In the genomic region with DNA sequence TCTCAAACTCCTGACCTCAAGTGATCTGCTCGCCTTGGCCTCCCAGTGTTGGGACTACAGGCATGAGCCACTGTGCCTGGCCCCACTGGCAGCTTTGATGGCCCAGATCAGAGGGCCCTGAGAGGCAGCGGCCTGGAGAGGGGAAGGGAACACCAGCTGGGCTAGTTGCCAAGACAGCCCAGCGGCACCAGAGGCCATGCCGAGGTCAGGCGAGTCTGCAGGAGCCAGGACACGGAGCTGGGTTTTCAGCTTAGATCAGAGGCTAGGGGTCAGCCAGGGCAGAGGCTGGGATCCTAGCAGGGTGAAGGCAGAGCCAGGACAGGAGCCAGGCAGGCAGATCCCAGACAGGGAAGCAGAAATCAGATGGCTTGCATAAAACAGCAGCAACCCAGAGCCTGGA, we compare ENCODE assay signal across 30 cellular contexts.
DNase-seq lines count a peak whose midpoint lies in the region; ATAC-seq, FAIRE-seq and TF ChIP-seq lines count a peak whose summit lies in the region.
"Had no signal": no experiment of that assay in that cellular context is flagged by ENCODE, and none has a peak within 500 bp of the region (broad histone marks: within the 10 kb centered on the region; RNA-seq: fewer than 3 reads in every experiment).

No MANE protein-coding gene starts in this region.

- peaks cover 2% of the 10 kb centered on the region for H3K9me3 Mint-ChIP-seq in glutamatergic neuron (ENCODE audit: unreplicated experiment)
- H3K9me3 Mint-ChIP-seq: activated naive CD8-positive, alpha-beta T cell treated with anti-CD3 and anti-CD28 coated beads, Interleukin-2, amount 50 U/mL, for 24 hours; CD4-positive, CD25-positive, alpha-beta regulatory T cell; naive thymus-derived CD8-positive, alpha-beta T cell; stimulated activated naive B cell treated with anti-CD40 and anti-IgM and Interleukin-4, amounts not matched to agents 10 μg/mL and 1 μg/mL and 100 μg/mL, for 72 hours; T-cell had no signal

- H3K36me3 Mint-ChIP-seq in glutamatergic neuron (ENCODE audit: unreplicated experiment), result no peaks in the 10 kb centered on the region
- H3K36me3 Mint-ChIP-seq: brain; CD4-positive, CD25-positive, alpha-beta regulatory T cell; naive thymus-derived CD8-positive, alpha-beta T cell; stimulated activated naive B cell treated with anti-CD40 and anti-IgM and Interleukin-4, amounts not matched to agents 10 μg/mL and 1 μg/mL and 100 μg/mL, for 72 hours; T-cell had no signal

- DNase-seq in LHCN-M2 (ENCODE audit: low read depth) (peak; percentile 14), RCC 7860 (ENCODE audit: low spot score) (peak; percentile 80), right cardiac atrium (peak in 2 of 3 donors; percentile 69 to 70), thyroid gland (peak; percentile 68 to 69), glutamatergic neuron (no peak)
- no peak for DNase-seq in activated CD4-positive, CD25-positive, alpha-beta regulatory T cell (lab: John Stamatoyannopoulos, UW)
- no peak for DNase-seq in stimulated activated naive CD4-positive, alpha-beta T cell (lab: John Stamatoyannopoulos, UW)
- DNase-seq: activated CD8-positive, alpha-beta T cell treated with anti-CD3 and anti-CD28 coated beads, Interleukin-2, amount 10 ng/mL, durations not matched to agents 7 days and 5 days; activated effector memory CD4-positive, alpha-beta T cell treated with anti-CD3 and anti-CD28 coated beads, Interleukin-2, amount 50 U/mL, for 16 hours; activated naive CD8-positive, alpha-beta T cell treated with anti-CD3 and anti-CD28 coated beads, Interleukin-2, amount 50 U/mL, for 24 hours; activated T-cell treated with anti-CD3 and anti-CD28 coated beads for 4 hours; CD4-positive, CD25-positive, alpha-beta regulatory T cell; effector CD4-positive, alpha-beta T cell; GM23248; KG1; left lung; midbrain; naive thymus-derived CD8-positive, alpha-beta T cell; NCI-H1694 treated with DMSO at 0.1 percent for 48 hours; NCI-H2227 treated with DMSO at 0.1 percent for 48 hours; NCI-H748 treated with DMSO at 0.1 percent for 48 hours; retina; SIG-M5; stimulated activated CD4-positive, alpha-beta T cell treated with anti-CD3 and anti-CD28 coated beads, Interleukin-12 subunit alpha, Interleukin-12 subunit beta, amount 100 ng/mL, for 4 hours; stimulated activated CD4-positive, alpha-beta T cell treated with anti-CD3 and anti-CD28 coated beads, Interleukin-4, amount 100 ng/mL, for 24 hours; stimulated activated naive B cell treated with anti-CD40 and anti-IgM and Interleukin-4, amounts not matched to agents 10 μg/mL and 1 μg/mL and 100 μg/mL, for 72 hours; T-cell had no signal

- H3K9me3 ChIP-seq in right cardiac atrium (ENCODE audit: control insufficient read depth, low read length) (no peaks in the 10 kb centered on the region), thyroid gland (no peaks in the 10 kb centered on the region)
- H3K9me3 ChIP-seq: left lung, thoracic aorta had no signal

- peaks cover 15% of the 10 kb centered on the region for H3K4me1 Mint-ChIP-seq in glutamatergic neuron (ENCODE audit: low read depth, unreplicated experiment)
- H3K4me1 Mint-ChIP-seq: activated naive CD8-positive, alpha-beta T cell treated with anti-CD3 and anti-CD28 coated beads, Interleukin-2, amount 50 U/mL, for 24 hours; CD4-positive, CD25-positive, alpha-beta regulatory T cell had no signal

- no peak overlapping the region for H3K27ac Mint-ChIP-seq in glutamatergic neuron (ENCODE audit: unreplicated experiment)
- H3K27ac Mint-ChIP-seq: activated CD8-positive, alpha-beta T cell treated with anti-CD3 and anti-CD28 coated beads, Interleukin-2, amount 10 ng/mL, durations not matched to agents 7 days and 5 days; activated naive CD8-positive, alpha-beta T cell treated with anti-CD3 and anti-CD28 coated beads, Interleukin-2, amount 50 U/mL, for 24 hours; brain; CD4-positive, CD25-positive, alpha-beta regulatory T cell; naive thymus-derived CD8-positive, alpha-beta T cell; stimulated activated naive B cell treated with anti-CD40 and anti-IgM and Interleukin-4, amounts not matched to agents 10 μg/mL and 1 μg/mL and 100 μg/mL, for 72 hours; T-cell had no signal

- no peaks in the 10 kb centered on the region for H3K27me3 ChIP-seq in right cardiac atrium (ENCODE audit: control insufficient read depth, insufficient read depth)
- H3K27me3 ChIP-seq in thyroid gland, result no peaks in the 10 kb centered on the region

- H3K27me3 Mint-ChIP-seq in glutamatergic neuron (ENCODE audit: unreplicated experiment), result peaks cover 12% of the 10 kb centered on the region
- H3K27me3 Mint-ChIP-seq: brain; CD4-positive, CD25-positive, alpha-beta regulatory T cell had no signal

- 37% methylated on average over 6 of the region's 6 CpGs for WGBS in right cardiac atrium
- 30 to 31% methylated on average over 5 to 6 of the region's 6 CpGs for WGBS in thyroid gland, 2 donors

- H3K4me3 ChIP-seq in right cardiac atrium (ENCODE audit: low read length), result no peak overlapping the region
- no peak overlapping the region for H3K4me3 ChIP-seq in thyroid gland (replicated peaks in 1 of 3)
- H3K4me3 ChIP-seq: GM23248, left lung, thoracic aorta had no signal

- peak; percentile 17 to 37 for ATAC-seq in right cardiac atrium
- ATAC-seq: activated CD8-positive, alpha-beta T cell treated with anti-CD3 and anti-CD28 coated beads, Interleukin-2, amount 10 ng/mL, durations not matched to agents 7 days and 5 days; activated naive CD8-positive, alpha-beta T cell treated with anti-CD3 and anti-CD28 coated beads, Interleukin-2, amount 50 U/mL, for 24 hours; left lung; naive thymus-derived CD8-positive, alpha-beta T cell; stimulated activated naive B cell treated with anti-CD40 and anti-IgM and Interleukin-4, amounts not matched to agents 10 μg/mL and 1 μg/mL and 100 μg/mL, for 72 hours; T-cell had no signal

- H3K4me1 ChIP-seq in right cardiac atrium (ENCODE audit: control insufficient read depth, insufficient read depth, low read length), result peaks cover 3% of the 10 kb centered on the region
- H3K4me1 ChIP-seq in thyroid gland, result peaks cover 0 to 12% of the 10 kb centered on the region in 2 donors

- no peak overlapping the region for H3K4me3 Mint-ChIP-seq in glutamatergic neuron (ENCODE audit: unreplicated experiment)
- H3K4me3 Mint-ChIP-seq: activated CD8-positive, alpha-beta T cell treated with anti-CD3 and anti-CD28 coated beads, Interleukin-2, amount 10 ng/mL, durations not matched to agents 7 days and 5 days; activated naive CD8-positive, alpha-beta T cell treated with anti-CD3 and anti-CD28 coated beads, Interleukin-2, amount 50 U/mL, for 24 hours; brain; CD4-positive, CD25-positive, alpha-beta regulatory T cell; naive thymus-derived CD8-positive, alpha-beta T cell; stimulated activated naive B cell treated with anti-CD40 and anti-IgM and Interleukin-4, amounts not matched to agents 10 μg/mL and 1 μg/mL and 100 μg/mL, for 72 hours; T-cell had no signal

- intact Hi-C loops in right cardiac atrium (cut with DNase I), result loop anchor here (5.0 to 10.0 kb wide), 2 partner anchors 171 to 174 kb away; a partner anchor contains a TSS
- intact Hi-C loops in thyroid gland (cut with DNase I), result loop anchor here (5.0 kb wide), 1 partner anchor 174 kb away; a partner anchor contains a TSS

- TF ChIP-seq POLR2A in thyroid gland (IDR thresholded peaks at IDR 0.05), result no peak

- TF ChIP-seq CTCF in thyroid gland (IDR thresholded peaks at IDR 0.05) (no peak), glutamatergic neuron (IDR thresholded peaks at IDR 0.05; ENCODE audit: partially characterized antibody, unreplicated experiment) (no peak)

- FAIRE-seq in RCC 7860 (lab: Jason Lieb, UNC), result peak; percentile 84

- H3K27ac ChIP-seq in right cardiac atrium (ENCODE audit: low read length) (no peak overlapping the region), thyroid gland (no peak overlapping the region)
- H3K27ac ChIP-seq: epithelial cell of prostate, GM23248, left lung, thoracic aorta had no signal

- no peaks in the 10 kb centered on the region for H3K36me3 ChIP-seq in thyroid gland
- H3K36me3 ChIP-seq: left lung, thoracic aorta had no signal

Comparison
In these comparisons a context has a peak if more than half of its experiments do, and no peak if none do; other contexts are left out.
1. DNase-seq: peak in LHCN-M2 (single experiment), RCC 7860 (single experiment), right cardiac atrium (2 of 3) and thyroid gland (2 of 2); none in activated CD4-positive, CD25-positive, alpha-beta regulatory T cell (0 of 4), stimulated activated naive CD4-positive, alpha-beta T cell (0 of 6) and glutamatergic neuron (single experiment).